In the genomic region with DNA sequence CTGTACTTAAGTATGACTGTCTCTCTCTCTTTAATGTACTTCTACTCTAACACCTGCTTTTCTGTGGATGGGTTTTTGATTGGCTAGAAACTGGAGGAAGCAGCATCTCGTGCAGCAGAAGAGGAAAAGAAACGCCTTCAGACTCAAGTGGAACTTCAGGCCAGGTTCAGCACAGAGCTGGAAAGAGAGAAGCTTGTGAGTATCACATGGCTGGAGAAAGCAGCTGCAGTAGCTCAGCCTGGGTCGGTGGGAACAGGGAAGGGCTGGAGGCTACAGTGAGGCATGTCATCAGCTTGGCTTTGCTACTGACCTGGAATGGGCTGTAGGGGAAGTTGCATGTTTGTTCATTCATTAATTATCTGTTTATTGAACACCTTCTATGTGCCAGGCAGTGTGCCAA, we compare ENCODE assay signal across 1 cellular context.
TF ChIP-seq lines count a peak whose summit lies in the region.

No MANE protein-coding gene starts in this region.

TF ChIP-seq in HepG2, 621 proteins besides CTCF, POLR2A, EP300 and RAD21 (continued from another document):
- no peak for TF ChIP-seq MYC (CRISPR knock-in tag; IDR thresholded peaks at IDR 0.05; ENCODE audit: borderline replicate concordance)
- TF ChIP-seq UBTF (CRISPR knock-in tag; IDR thresholded peaks at IDR 0.05), result no peak
